In the genomic region with DNA sequence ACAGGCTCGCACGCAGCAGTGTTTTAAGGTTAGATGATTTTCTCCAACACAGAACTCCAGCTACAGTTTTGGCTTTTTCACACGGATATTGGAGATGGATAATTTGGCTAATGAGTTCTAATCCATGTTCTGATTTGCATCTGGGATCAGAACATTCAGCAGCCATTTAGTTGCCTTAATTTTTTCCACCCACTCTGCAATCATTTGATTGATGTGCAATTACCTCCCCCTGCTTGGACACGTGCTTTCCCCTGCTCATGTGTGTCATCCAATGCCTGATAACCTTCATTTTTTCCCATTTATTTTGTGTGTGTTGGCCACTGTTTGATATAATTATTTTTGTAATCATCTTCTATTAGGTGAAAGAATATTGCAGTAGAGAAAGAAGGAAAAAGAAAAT, we compare ENCODE assay signal across 5 cellular contexts.
"Had no signal": no experiment of that assay in that cellular context is flagged by ENCODE, and none has a peak within 500 bp of the region (broad histone marks: within the 10 kb centered on the region; RNA-seq: fewer than 3 reads in every experiment).

No MANE protein-coding gene starts in this region.

- ATAC-seq: HepG2, K562 had no signal

- DNase-seq: IMR-90, KBM-7 had no signal

- H3K27ac ChIP-seq: HL-60 had no signal
